In the genomic region with DNA sequence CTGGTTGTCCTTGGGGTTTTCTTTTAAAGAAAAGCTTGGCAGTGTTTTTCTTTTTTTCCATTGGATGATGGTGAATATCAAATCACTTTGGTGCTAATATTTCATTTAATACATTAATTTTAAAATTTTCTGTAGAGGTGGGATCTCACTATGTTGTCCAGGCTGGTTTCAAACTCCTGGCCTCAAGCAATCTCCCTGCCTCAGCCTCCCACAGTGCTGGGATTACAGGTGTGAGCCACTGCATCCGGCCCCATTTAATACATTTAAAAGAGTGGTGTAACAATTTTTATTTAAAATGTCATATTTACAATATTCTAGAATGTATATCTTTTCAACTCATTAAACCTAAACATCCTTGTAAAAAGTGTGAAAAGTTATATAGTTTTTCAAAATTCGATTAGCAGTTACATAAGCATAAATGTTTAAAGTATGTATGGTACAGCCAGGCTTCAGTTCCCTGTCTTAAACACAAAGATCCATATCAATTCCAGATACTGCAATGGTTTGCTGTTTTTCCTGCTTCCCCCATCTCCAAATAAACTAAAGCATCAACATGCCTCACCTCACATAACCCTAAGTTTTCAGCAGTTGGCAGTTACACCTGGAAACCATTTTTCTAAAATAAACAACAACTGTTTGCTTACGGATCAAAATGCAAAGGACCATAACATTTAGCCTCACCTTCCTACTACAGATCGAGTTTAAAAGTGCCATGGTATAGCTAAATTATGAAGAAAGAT, we compare ENCODE assay signal across 17 cellular contexts.
DNase-seq lines count a peak whose midpoint lies in the region; TF ChIP-seq lines count a peak whose summit lies in the region.
"Had no signal": no experiment of that assay in that cellular context is flagged by ENCODE, and none has a peak within 500 bp of the region (broad histone marks: within the 10 kb centered on the region; RNA-seq: fewer than 3 reads in every experiment).

No MANE protein-coding gene starts in this region.

- DNase-seq in NCI-H1105 treated with DMSO at 0.1 percent for 48 hours (lab: John Stamatoyannopoulos, UW), result peak; percentile 15
- DNase-seq in NCI-H1105 (lab: John Stamatoyannopoulos, UW), result no peak
- DNase-seq in NCI-H2196 treated with DMSO at 0.1 percent for 48 hours (lab: John Stamatoyannopoulos, UW; ENCODE audit: unreplicated experiment), result peak; percentile 36
- no peak for DNase-seq in AG20443 (ENCODE audit: low spot score)
- DNase-seq in SKM-1 (lab: John Stamatoyannopoulos, UW; ENCODE audit: unreplicated experiment), result no peak
- DNase-seq in GM19238 (ENCODE audit: insufficient read length, low spot score), result no peak
- no peak for DNase-seq in WERI-Rb-1
- DNase-seq: effector CD8-positive, alpha-beta T cell; GM23248; IMR-90; lower lobe of right lung; nephron progenitor cell; retina; stimulated activated CD8-positive, alpha-beta memory T cell treated with anti-CD3 and anti-CD28 coated beads, Interleukin-4, amount 100 ng/mL, for 48 hours; SW 1271; thyroid gland had no signal

- H3K36me3 ChIP-seq in WERI-Rb-1, result no peaks in the 10 kb centered on the region
- H3K36me3 ChIP-seq: lower lobe of right lung, thyroid gland had no signal

- no peaks in the 10 kb centered on the region for H3K9me3 ChIP-seq in WERI-Rb-1 (ENCODE audit: severe bottlenecking)
- H3K9me3 ChIP-seq: lower lobe of right lung, thyroid gland had no signal

- no peaks in the 10 kb centered on the region for H3K27me3 ChIP-seq in WERI-Rb-1 (ENCODE audit: insufficient read depth, low read depth, severe bottlenecking)
- H3K27me3 ChIP-seq: thyroid gland had no signal

- TF ChIP-seq CTCF in VCaP (conservative IDR thresholded peaks at IDR 0.05) (no peak), WERI-Rb-1 (IDR thresholded peaks at IDR 0.05; ENCODE audit: low read depth, low read length) (no peak)

- H3K4me3 ChIP-seq in WERI-Rb-1 (ENCODE audit: low read depth, low read length), result no peak overlapping the region
- H3K4me3 ChIP-seq: GM23248, lower lobe of right lung, thyroid gland had no signal

- H3K27ac ChIP-seq in VCaP, result peak overlapping the region; percentile 99
- H3K27ac ChIP-seq in WERI-Rb-1, result no peak overlapping the region
- H3K27ac ChIP-seq: GM23248, thyroid gland had no signal

Comparison
In these comparisons a context has a peak if more than half of its experiments do, and no peak if none do; other contexts are left out.
1. DNase-seq: peak in NCI-H1105 treated with DMSO at 0.1 percent for 48 hours (single experiment) and NCI-H2196 treated with DMSO at 0.1 percent for 48 hours (single experiment); none in NCI-H1105 (single experiment), AG20443 (single experiment), SKM-1 (single experiment), GM19238 (single experiment) and WERI-Rb-1 (single experiment).